In genomic region chr22:40890881-40891280, GRCh38 we compare ENCODE assay signal across 20 cellular contexts. TPM values are rescaled to one million over a fixed set of nuclear protein-coding genes. Genes with fewer than 3 reads are reported as not detected.
DNase-seq lines count a peak whose midpoint lies in the region; ATAC-seq and TF ChIP-seq lines count a peak whose summit lies in the region.
"Had no signal": no experiment of that assay in that cellular context is flagged by ENCODE, and none has a peak within 500 bp of the region (broad histone marks: within the 10 kb centered on the region; RNA-seq: fewer than 3 reads in every experiment).

No MANE protein-coding gene starts in this region.

- H3K27me3 ChIP-seq in adipocyte (replicated peaks; ENCODE audit: control insufficient read depth, insufficient read depth, low read length): no peaks in the 10 kb centered on the region
- H3K27me3 ChIP-seq: Peyer's patch had no signal

- no peaks in the 10 kb centered on the region for H3K4me1 ChIP-seq in adipocyte (ENCODE audit: control insufficient read depth, insufficient read depth, low read length)
- H3K4me1 ChIP-seq: Peyer's patch had no signal

- TF ChIP-seq CTCF in AG09309 (IDR thresholded peaks at IDR 0.05; ENCODE audit: control insufficient read depth, insufficient read depth, low read depth, low read length, missing control alignments) (no peak), fibroblast of the aortic adventitia (IDR thresholded peaks at IDR 0.05; ENCODE audit: insufficient read depth, low read length) (no peak)

- H3K9ac ChIP-seq in adipocyte (ENCODE audit: low read length): no peak overlapping the region

- ATAC-seq in SK-N-SH treated with all-trans-retinoic acid at 6 μM for 48 hours (no peak), HG02973 (IDR thresholded peaks at IDR 0.05; ENCODE audit: unreplicated experiment) (no peak)
- ATAC-seq: K562 had no signal

- DNase-seq in AG09309 (ENCODE audit: low read depth) (peak; percentile 11), HCEC 1CT (peak; percentile 61), adipocyte (ENCODE audit: low read depth) (peak; percentile 40), fibroblast of the aortic adventitia (ENCODE audit: low read depth) (peak; percentile 8), NCI-H524 treated with DMSO at 0.1 percent for 48 hours (lab: John Stamatoyannopoulos, UW) (no peak)
- no peak for DNase-seq in activated CD4-positive, alpha-beta T cell treated with anti-CD3 and anti-CD28 coated beads for 48 hours
- DNase-seq: AML-193, DMS53, NCI-H1092 treated with DMSO at 0.1 percent for 48 hours, NCI-H1694, NCI-H82, Peyer's patch, SHP77 treated with DMSO at 0.1 percent for 48 hours had no signal

- no peak overlapping the region for H3K4me3 ChIP-seq in AG09309 (ENCODE audit: control insufficient read depth, low read depth, low read length)
- no peak overlapping the region for H3K4me3 ChIP-seq in adipocyte (ENCODE audit: low read length)
- no peak overlapping the region for H3K4me3 ChIP-seq in fibroblast of the aortic adventitia (ENCODE audit: low read depth, low read length)
- H3K4me3 ChIP-seq: K562, Peyer's patch had no signal

- H3K36me3 ChIP-seq in adipocyte (ENCODE audit: control insufficient read depth, insufficient read depth, low read length, severe bottlenecking): peaks cover 50% of the 10 kb centered on the region

- H3K9me3 ChIP-seq in adipocyte (ENCODE audit: control insufficient read depth, low read length): no peaks in the 10 kb centered on the region
- H3K9me3 ChIP-seq: Peyer's patch had no signal

TF ChIP-seq in SK-N-SH treated with all-trans-retinoic acid at 6 μM for 48 hours, 23 proteins besides CTCF, POLR2A, EP300 and RAD21:
- TF ChIP-seq, protein P1, sequence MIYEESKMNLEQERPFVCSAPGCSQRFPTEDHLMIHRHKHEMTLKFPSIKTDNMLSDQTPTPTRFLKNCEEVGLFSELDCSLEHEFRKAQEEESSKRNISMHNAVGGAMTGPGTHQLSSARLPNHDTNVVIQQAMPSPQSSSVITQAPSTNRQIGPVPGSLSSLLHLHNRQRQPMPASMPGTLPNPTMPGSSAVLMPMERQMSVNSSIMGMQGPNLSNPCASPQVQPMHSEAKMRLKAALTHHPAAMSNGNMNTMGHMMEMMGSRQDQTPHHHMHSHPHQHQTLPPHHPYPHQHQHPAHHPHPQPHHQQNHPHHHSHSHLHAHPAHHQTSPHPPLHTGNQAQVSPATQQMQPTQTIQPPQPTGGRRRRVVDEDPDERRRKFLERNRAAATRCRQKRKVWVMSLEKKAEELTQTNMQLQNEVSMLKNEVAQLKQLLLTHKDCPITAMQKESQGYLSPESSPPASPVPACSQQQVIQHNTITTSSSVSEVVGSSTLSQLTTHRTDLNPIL (CRISPR knock-in tag; IDR thresholded peaks at IDR 0.05; ENCODE audit: low read depth): no peak
- TF ChIP-seq, protein P2, sequence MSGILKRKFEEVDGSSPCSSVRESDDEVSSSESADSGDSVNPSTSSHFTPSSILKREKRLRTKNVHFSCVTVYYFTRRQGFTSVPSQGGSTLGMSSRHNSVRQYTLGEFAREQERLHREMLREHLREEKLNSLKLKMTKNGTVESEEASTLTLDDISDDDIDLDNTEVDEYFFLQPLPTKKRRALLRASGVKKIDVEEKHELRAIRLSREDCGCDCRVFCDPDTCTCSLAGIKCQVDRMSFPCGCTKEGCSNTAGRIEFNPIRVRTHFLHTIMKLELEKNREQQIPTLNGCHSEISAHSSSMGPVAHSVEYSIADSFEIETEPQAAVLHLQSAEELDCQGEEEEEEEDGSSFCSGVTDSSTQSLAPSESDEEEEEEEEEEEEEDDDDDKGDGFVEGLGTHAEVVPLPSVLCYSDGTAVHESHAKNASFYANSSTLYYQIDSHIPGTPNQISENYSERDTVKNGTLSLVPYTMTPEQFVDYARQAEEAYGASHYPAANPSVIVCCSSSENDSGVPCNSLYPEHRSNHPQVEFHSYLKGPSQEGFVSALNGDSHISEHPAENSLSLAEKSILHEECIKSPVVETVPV (CRISPR knock-in tag; IDR thresholded peaks at IDR 0.05): no peak
- TF ChIP-seq POU6F1 (CRISPR knock-in tag; IDR thresholded peaks at IDR 0.05; ENCODE audit: borderline replicate concordance, low read depth) (no peak), ZFP30 (CRISPR knock-in tag; IDR thresholded peaks at IDR 0.05) (no peak), ESRRG (CRISPR knock-in tag; IDR thresholded peaks at IDR 0.05) (no peak), ZNF8 (CRISPR knock-in tag; IDR thresholded peaks at IDR 0.05) (no peak), PATZ1 (CRISPR knock-in tag; IDR thresholded peaks at IDR 0.05; ENCODE audit: borderline replicate concordance) (no peak), ZFP3 (CRISPR knock-in tag; IDR thresholded peaks at IDR 0.05) (no peak), RARB (CRISPR knock-in tag; IDR thresholded peaks at IDR 0.05) (no peak), TCF4 (CRISPR knock-in tag; IDR thresholded peaks at IDR 0.05; ENCODE audit: borderline replicate concordance) (no peak), ISL1 (CRISPR knock-in tag; IDR thresholded peaks at IDR 0.05) (no peak), TOX (CRISPR knock-in tag; IDR thresholded peaks at IDR 0.05; ENCODE audit: borderline replicate concordance) (no peak), PPARA (CRISPR knock-in tag; IDR thresholded peaks at IDR 0.05; ENCODE audit: borderline replicate concordance) (no peak), BACH2 (CRISPR knock-in tag; IDR thresholded peaks at IDR 0.05; ENCODE audit: borderline replicate concordance) (no peak), OSR1 (CRISPR knock-in tag; IDR thresholded peaks at IDR 0.05) (no peak), SNAI2 (CRISPR knock-in tag; IDR thresholded peaks at IDR 0.05) (no peak), ZC3H10 (CRISPR knock-in tag; IDR thresholded peaks at IDR 0.05) (no peak)

RNA-seq across cellular contexts. Expression of gene DNAJB7, which starts 29.0 kb away (rescaled TPM):
- total RNA-seq in fibroblast of the aortic adventitia (ENCODE audit: low replicate concordance): not detected in 2 replicates
- total RNA-seq: A172, H1, HT-29, K562, M059J had no signal

RNA-seq across cellular contexts. Expression of gene XPNPEP3, which starts 33.9 kb away (rescaled TPM):
- 10.4 and 17.4 TPM in 2 replicates for total RNA-seq in fibroblast of the aortic adventitia (ENCODE audit: low replicate concordance)

RNA-seq across cellular contexts. Expression of gene ST13, which starts 34.4 kb away (rescaled TPM):
- total RNA-seq in fibroblast of the aortic adventitia (ENCODE audit: low replicate concordance): 154 and 514 TPM in 2 replicates

Comparison
In these comparisons a context has a peak if more than half of its experiments do, and no peak if none do; other contexts are left out.
1. DNase-seq: peak in AG09309 (single experiment), HCEC 1CT (single experiment), adipocyte (single experiment) and fibroblast of the aortic adventitia (single experiment); none in NCI-H524 treated with DMSO at 0.1 percent for 48 hours (single experiment) and activated CD4-positive, alpha-beta T cell treated with anti-CD3 and anti-CD28 coated beads for 48 hours (single experiment).